ENCODE assay signal across 18 cellular contexts in the genomic region with DNA sequence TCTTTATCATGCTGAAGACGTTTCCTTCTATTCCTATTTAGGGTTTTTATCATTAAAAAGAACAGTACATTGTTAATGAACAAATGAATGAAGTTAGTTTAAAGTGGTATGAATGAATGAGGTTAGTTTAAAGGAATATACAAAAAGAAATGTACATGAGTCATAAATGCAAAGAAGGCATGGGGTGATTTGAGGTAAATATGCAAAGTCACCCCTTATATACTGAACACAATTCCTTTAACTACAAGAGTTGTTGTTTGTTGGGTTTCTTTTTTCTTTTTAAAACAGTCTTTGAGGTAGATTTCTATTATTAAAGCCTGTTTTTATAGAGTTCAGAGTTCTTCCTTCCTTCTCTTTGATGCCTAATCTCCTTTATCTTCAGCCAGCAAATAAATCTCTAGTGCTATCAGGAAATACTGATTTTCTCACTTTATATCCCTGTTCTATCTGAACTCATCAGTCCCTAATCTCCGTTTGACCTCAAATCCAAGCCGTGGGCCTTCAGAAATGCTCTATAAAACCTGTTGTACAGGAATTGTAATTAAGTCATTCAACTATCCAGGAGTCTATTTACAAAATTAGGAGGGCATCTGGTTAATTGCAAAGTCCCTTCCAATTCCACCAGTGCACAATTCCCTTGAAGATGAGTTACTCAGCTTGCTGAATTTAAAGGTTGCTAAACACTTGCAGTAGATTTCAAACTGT.
"Had no signal": no experiment of that assay in that cellular context is flagged by ENCODE, and none has a peak within 500 bp of the region (broad histone marks: within the 10 kb centered on the region; RNA-seq: fewer than 3 reads in every experiment).

No MANE protein-coding gene starts in this region.

- H3K4me1 ChIP-seq: ascending aorta, breast epithelium, heart left ventricle, thyroid gland had no signal

- H3K36me3 ChIP-seq: ascending aorta, breast epithelium, heart left ventricle, neutrophil, thyroid gland had no signal

- H3K9me3 Mint-ChIP-seq: activated naive CD8-positive, alpha-beta T cell treated with anti-CD3 and anti-CD28 coated beads, Interleukin-2, amount 50 U/mL, for 24 hours; activated T-helper 1 cell treated with anti-CD3 and anti-CD28 coated beads, Interleukin-12 subunit alpha, Interleukin-12 subunit beta, Interleukin-2, Interleukin-4 antibody, amounts not matched to agents 30 ng/mL and 10 ng/mL and 1 ng/mL, durations not matched to agents 14 hours and 24 hours and 36 hours; naive thymus-derived CD8-positive, alpha-beta T cell; stimulated activated naive B cell treated with anti-CD40 and anti-IgM and Interleukin-4, amounts not matched to agents 10 μg/mL and 1 μg/mL and 100 μg/mL, for 72 hours had no signal

- FAIRE-seq: islet of Langerhans had no signal

- H3K9me3 ChIP-seq: ascending aorta, breast epithelium, neutrophil, thyroid gland had no signal

- H3K36me3 Mint-ChIP-seq: naive thymus-derived CD8-positive, alpha-beta T cell; stimulated activated naive B cell treated with anti-CD40 and anti-IgM and Interleukin-4, amounts not matched to agents 10 μg/mL and 1 μg/mL and 100 μg/mL, for 72 hours had no signal

- H3K4me1 Mint-ChIP-seq: stimulated activated naive B cell treated with anti-CD40 and anti-IgM and Interleukin-4, amounts not matched to agents 10 μg/mL and 1 μg/mL and 100 μg/mL, for 72 hours had no signal

- H3K4me3 ChIP-seq: ascending aorta, breast epithelium, heart left ventricle, lung, thyroid gland had no signal

- H3K27ac Mint-ChIP-seq: activated naive CD8-positive, alpha-beta T cell treated with anti-CD3 and anti-CD28 coated beads, Interleukin-2, amount 50 U/mL, for 24 hours; activated T-helper 1 cell treated with anti-CD3 and anti-CD28 coated beads, Interleukin-12 subunit alpha, Interleukin-12 subunit beta, Interleukin-2, Interleukin-4 antibody, amounts not matched to agents 30 ng/mL and 10 ng/mL and 1 ng/mL, durations not matched to agents 14 hours and 24 hours and 36 hours; stimulated activated naive B cell treated with anti-CD40 and anti-IgM and Interleukin-4, amounts not matched to agents 10 μg/mL and 1 μg/mL and 100 μg/mL, for 72 hours had no signal

- ATAC-seq: activated naive CD8-positive, alpha-beta T cell treated with anti-CD3 and anti-CD28 coated beads, Interleukin-2, amount 50 U/mL, for 24 hours; heart left ventricle; naive thymus-derived CD8-positive, alpha-beta T cell; stimulated activated naive B cell treated with anti-CD40 and anti-IgM and Interleukin-4, amounts not matched to agents 10 μg/mL and 1 μg/mL and 100 μg/mL, for 72 hours had no signal

- DNase-seq: activated CD4-positive, alpha-beta T cell treated with anti-CD3 and anti-CD28 coated beads, Interleukin-2, amount 50 U/mL, for 1 hour; activated CD8-positive, alpha-beta memory T cell treated with anti-CD3 and anti-CD28 coated beads for 24 hours; activated naive CD4-positive, alpha-beta T cell; activated naive CD8-positive, alpha-beta T cell treated with anti-CD3 and anti-CD28 coated beads, Interleukin-2, amount 50 U/mL, for 24 hours; foreskin melanocyte; heart left ventricle; naive thymus-derived CD8-positive, alpha-beta T cell; retina; stimulated activated CD4-positive, alpha-beta T cell treated with anti-CD3 and anti-CD28 coated beads, Interleukin-15, amount 100 ng/mL, for 24 hours; stimulated activated CD4-positive, alpha-beta T cell treated with anti-CD3 and anti-CD28 coated beads, Interleukin-4, amount 100 ng/mL, for 1 hour; stimulated activated naive B cell treated with anti-CD40 and anti-IgM and Interleukin-4, amounts not matched to agents 10 μg/mL and 1 μg/mL and 100 μg/mL, for 72 hours; thyroid gland had no signal

- H3K27me3 ChIP-seq: ascending aorta, breast epithelium, heart left ventricle, neutrophil, thyroid gland had no signal

- H3K4me3 Mint-ChIP-seq: activated naive CD8-positive, alpha-beta T cell treated with anti-CD3 and anti-CD28 coated beads, Interleukin-2, amount 50 U/mL, for 24 hours; activated T-helper 1 cell treated with anti-CD3 and anti-CD28 coated beads, Interleukin-12 subunit alpha, Interleukin-12 subunit beta, Interleukin-2, Interleukin-4 antibody, amounts not matched to agents 30 ng/mL and 10 ng/mL and 1 ng/mL, durations not matched to agents 14 hours and 24 hours and 36 hours; naive thymus-derived CD8-positive, alpha-beta T cell; stimulated activated naive B cell treated with anti-CD40 and anti-IgM and Interleukin-4, amounts not matched to agents 10 μg/mL and 1 μg/mL and 100 μg/mL, for 72 hours had no signal

- H3K27me3 Mint-ChIP-seq: naive thymus-derived CD8-positive, alpha-beta T cell; stimulated activated naive B cell treated with anti-CD40 and anti-IgM and Interleukin-4, amounts not matched to agents 10 μg/mL and 1 μg/mL and 100 μg/mL, for 72 hours had no signal

- H3K27ac ChIP-seq: ascending aorta, breast epithelium, heart left ventricle, neutrophil, thyroid gland had no signal
